In the genomic region with DNA sequence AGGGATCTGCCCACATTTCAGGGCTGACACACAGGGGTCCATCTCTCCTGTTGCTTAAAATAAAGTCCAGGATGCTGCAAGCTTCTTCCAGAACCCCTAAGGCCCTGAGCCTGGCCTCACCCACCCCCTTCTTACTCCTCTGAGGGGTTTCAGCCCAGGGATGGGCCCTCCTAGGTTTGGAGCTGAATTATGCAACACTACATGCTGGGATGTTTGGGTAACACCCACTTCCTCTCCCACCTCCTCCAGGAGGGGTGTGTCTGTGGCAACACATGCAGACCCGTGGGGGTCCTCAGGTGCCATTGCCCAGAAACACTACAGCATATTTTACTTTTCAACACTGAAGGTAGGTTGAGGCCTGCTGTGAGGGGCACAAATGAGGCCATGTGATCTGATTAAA, we compare ENCODE assay signal across 31 cellular contexts. TPM values are rescaled to one million over a fixed set of nuclear protein-coding genes. Genes with fewer than 3 reads are reported as not detected.
"Had no signal": no experiment of that assay in that cellular context is flagged by ENCODE, and none has a peak within 500 bp of the region (broad histone marks: within the 10 kb centered on the region; RNA-seq: fewer than 3 reads in every experiment).

No MANE protein-coding gene starts in this region.

- H3K9me3 Mint-ChIP-seq: activated CD4-positive, alpha-beta T cell treated with anti-CD3 and anti-CD28 coated beads, Interleukin-2, amount 10 ng/mL, durations not matched to agents 7 days and 5 days; activated naive CD4-positive, alpha-beta T cell treated with anti-CD3 and anti-CD28 coated beads for 36 hours; activated naive CD8-positive, alpha-beta T cell treated with anti-CD3 and anti-CD28 coated beads for 36 hours; activated T-cell treated with anti-CD3 and anti-CD28 coated beads, Interleukin-2, amount 50 U/mL, for 4 hours; activated T-helper 1 cell treated with anti-CD3 and anti-CD28 coated beads, Interleukin-12 subunit alpha, Interleukin-12 subunit beta, Interleukin-2, Interleukin-4 antibody, amounts not matched to agents 30 ng/mL and 10 ng/mL and 1 ng/mL, durations not matched to agents 14 hours and 24 hours and 36 hours had no signal

- H3K4me3 Mint-ChIP-seq: activated CD4-positive, alpha-beta T cell treated with anti-CD3 and anti-CD28 coated beads for 36 hours; activated CD4-positive, alpha-beta T cell treated with anti-CD3 and anti-CD28 coated beads, Interleukin-2, amount 10 ng/mL, durations not matched to agents 7 days and 5 days; activated CD8-positive, alpha-beta T cell treated with anti-CD3 and anti-CD28 coated beads, Interleukin-2, amount 10 ng/mL, durations not matched to agents 7 days and 5 days; activated naive CD4-positive, alpha-beta T cell treated with anti-CD3 and anti-CD28 coated beads for 36 hours; activated naive CD8-positive, alpha-beta T cell treated with anti-CD3 and anti-CD28 coated beads for 36 hours; activated T-cell treated with anti-CD3 and anti-CD28 coated beads, Interleukin-2, amount 50 U/mL, for 4 hours; activated T-helper 1 cell treated with anti-CD3 and anti-CD28 coated beads, Interleukin-12 subunit alpha, Interleukin-12 subunit beta, Interleukin-2, Interleukin-4 antibody, amounts not matched to agents 30 ng/mL and 10 ng/mL and 1 ng/mL, durations not matched to agents 14 hours and 24 hours and 36 hours had no signal

- H3K27ac Mint-ChIP-seq: activated CD4-positive, alpha-beta T cell treated with anti-CD3 and anti-CD28 coated beads for 36 hours; activated CD4-positive, alpha-beta T cell treated with anti-CD3 and anti-CD28 coated beads, Interleukin-2, amount 10 ng/mL, durations not matched to agents 7 days and 5 days; activated CD8-positive, alpha-beta T cell treated with anti-CD3 and anti-CD28 coated beads, Interleukin-2, amount 10 ng/mL, durations not matched to agents 7 days and 5 days; activated naive CD4-positive, alpha-beta T cell treated with anti-CD3 and anti-CD28 coated beads for 36 hours; activated naive CD8-positive, alpha-beta T cell treated with anti-CD3 and anti-CD28 coated beads for 36 hours; activated T-helper 1 cell treated with anti-CD3 and anti-CD28 coated beads, Interleukin-12 subunit alpha, Interleukin-12 subunit beta, Interleukin-2, Interleukin-4 antibody, amounts not matched to agents 30 ng/mL and 10 ng/mL and 1 ng/mL, durations not matched to agents 14 hours and 24 hours and 36 hours had no signal

- H3K4me1 ChIP-seq: SJCRH30 had no signal

- H3K4me3 ChIP-seq: cardiac muscle cell, SJCRH30, SK-N-MC had no signal

- H3K27me3 ChIP-seq: SJCRH30 had no signal

- ATAC-seq: activated CD4-positive, alpha-beta T cell treated with anti-CD3 and anti-CD28 coated beads for 36 hours; activated CD4-positive, CD25-positive, alpha-beta regulatory T cell treated with anti-CD3 and anti-CD28 coated beads, Interleukin-2, amount 50 U/mL, for 24 hours; activated CD8-positive, alpha-beta T cell treated with anti-CD3 and anti-CD28 coated beads, Interleukin-2, amount 10 ng/mL, durations not matched to agents 7 days and 5 days; activated T-cell treated with anti-CD3 and anti-CD28 coated beads, Interleukin-2, amount 50 U/mL, for 4 hours; Panc1 had no signal

- H3K36me3 ChIP-seq: cardiac muscle cell had no signal

- H3K36me3 Mint-ChIP-seq: activated naive CD8-positive, alpha-beta T cell treated with anti-CD3 and anti-CD28 coated beads for 36 hours had no signal

- H3K27ac ChIP-seq: cardiac muscle cell, KMS-11, SJCRH30, SK-N-MC had no signal

- DNase-seq: activated CD4-positive, alpha-beta T cell treated with anti-CD3 and anti-CD28 coated beads for 36 hours; activated CD4-positive, alpha-beta T cell treated with anti-CD3 and anti-CD28 coated beads, Interleukin-2, amount 10 ng/mL, durations not matched to agents 7 days and 5 days; activated CD4-positive, alpha-beta T cell treated with anti-CD3 and anti-CD28 coated beads, Interleukin-2, amount 50 U/mL, for 48 hours; activated CD8-positive, alpha-beta T cell treated with anti-CD3 and anti-CD28 coated beads, Interleukin-2, amount 10 ng/mL, durations not matched to agents 7 days and 5 days; activated gamma-delta T cell treated with Interleukin-2 at 50 U/mL for 16 hours; activated naive CD4-positive, alpha-beta T cell treated with anti-CD3 and anti-CD28 coated beads for 36 hours; activated naive CD8-positive, alpha-beta T cell treated with anti-CD3 and anti-CD28 coated beads for 36 hours; activated T-cell treated with anti-CD3 and anti-CD28 coated beads for 4 hours; activated T-cell treated with anti-CD3 and anti-CD28 coated beads, Interleukin-2, amount 50 U/mL, for 4 hours; amniotic stem cell; aorta; NCI-H1105; NCI-H1417 treated with DMSO at 0.1 percent for 48 hours; NCI-H187 treated with DMSO at 0.1 percent for 48 hours; NCI-H2081; NCI-H2171 treated with DMSO at 0.1 percent for 48 hours; NCI-H2227 treated with DMSO at 0.1 percent for 48 hours; NCI-H446 treated with DMSO at 0.1 percent for 48 hours; NCI-H524; NCI-H69; NCI-H82; SHP77; SJCRH30; T1000 had no signal

- H3K9me3 ChIP-seq: SJCRH30 had no signal

RNA-seq across cellular contexts. Expression of a gene that starts 5.4 kb away (rescaled TPM):
- total RNA-seq: M059J had no signal
